Comparison of ENCODE assay signal across 8 cellular contexts in the genomic region with DNA sequence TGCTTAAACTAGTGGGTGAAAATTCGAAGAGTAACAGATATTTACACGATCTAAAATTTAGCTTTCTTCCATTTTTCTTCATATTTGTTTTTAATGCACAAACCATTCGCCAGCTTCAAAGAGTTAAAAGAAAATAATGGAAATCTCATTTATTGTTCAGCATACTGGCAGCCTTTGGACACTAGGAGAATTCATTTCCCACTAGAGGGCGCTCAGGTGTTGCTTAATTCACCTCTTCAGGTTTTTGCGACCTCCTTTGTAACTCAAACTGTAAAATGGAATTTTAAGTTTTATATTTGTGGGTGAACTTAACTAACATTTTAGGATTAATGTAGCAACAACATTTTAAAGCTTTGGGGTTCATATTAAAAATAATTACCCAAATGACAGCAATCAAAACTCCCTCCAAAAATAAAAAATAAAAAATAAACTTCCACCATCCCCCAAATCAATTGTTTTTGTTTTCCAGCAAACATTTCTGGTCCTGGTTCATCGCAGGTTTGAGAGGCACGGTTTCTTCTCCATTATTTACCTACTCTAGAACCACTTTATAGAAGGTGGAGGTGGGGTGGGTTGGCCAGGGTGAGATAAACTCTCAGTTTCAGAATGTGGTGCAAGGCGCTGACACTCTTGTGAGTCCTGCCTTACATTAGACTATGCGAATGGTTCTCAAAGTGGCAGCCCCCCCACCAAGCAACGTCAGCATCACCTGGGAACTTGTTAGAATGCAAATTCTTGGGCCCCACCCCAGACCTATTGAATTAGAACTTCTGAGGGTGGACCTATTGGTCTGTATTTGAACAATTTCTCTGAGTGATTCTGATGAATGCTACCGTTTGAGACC. TPM values are rescaled to one million over a fixed set of nuclear protein-coding genes. Genes with fewer than 3 reads are reported as not detected.
DNase-seq lines count a peak whose midpoint lies in the region; ATAC-seq and TF ChIP-seq lines count a peak whose summit lies in the region.

No MANE protein-coding gene starts in this region.

- H3K9me3 ChIP-seq in left ventricle myocardium inferior (replicated peaks) (no peaks in the 10 kb centered on the region), gastrocnemius medialis (no peaks in the 10 kb centered on the region)

- TF ChIP-seq POLR2A in gastrocnemius medialis (IDR thresholded peaks at IDR 0.05) = no peak

- H3K27ac ChIP-seq in left ventricle myocardium inferior (replicated peaks) = no peak overlapping the region
- H3K27ac ChIP-seq in gastrocnemius medialis = no peak overlapping the region

- H3K36me3 ChIP-seq in left ventricle myocardium inferior (no peaks in the 10 kb centered on the region), gastrocnemius medialis (no peaks in the 10 kb centered on the region)

- intact Hi-C loops in left ventricle myocardium inferior (cut with micrococcal nuclease) = loop anchor here (5.0 to 10.0 kb wide), 2 partner anchors 296 to 1799 kb away; no protein-coding TSS in a partner anchor
- intact Hi-C loops in gastrocnemius medialis (cut with DNase I; ENCODE audit: low total_unique reads) = loop anchor here (2.0 to 5.0 kb wide), 3 partner anchors 242 to 414 kb away; no protein-coding TSS in a partner anchor

- H3K4me1 ChIP-seq in left ventricle myocardium inferior (no peaks in the 10 kb centered on the region), gastrocnemius medialis (no peaks in the 10 kb centered on the region)

- ATAC-seq in GM18502 (IDR thresholded peaks at IDR 0.05; ENCODE audit: poor library complexity, unreplicated experiment) (peak; percentile 74), gastrocnemius medialis (no peak), GM21360 (IDR thresholded peaks at IDR 0.05; ENCODE audit: unreplicated experiment) (no peak)

- in situ Hi-C loops in gastrocnemius medialis (cut with MboI; ENCODE audit: low sequenced_read_pairs in 4 of 4) = loop anchor here (10.0 to 25.0 kb wide), 4 partner anchors 296 to 1794 kb away; no protein-coding TSS in a partner anchor

- H3K27me3 ChIP-seq in left ventricle myocardium inferior (ENCODE audit: low read depth) (peaks cover 5% of the 10 kb centered on the region), gastrocnemius medialis (no peaks in the 10 kb centered on the region)

- DNase-seq in AML-193 (lab: John Stamatoyannopoulos, UW) (peak; percentile 22 to 53), HPDE6-E6E7 (ENCODE audit: extremely low spot score) (peak; percentile 27), NOMO-1 treated with DMSO at 0.1 percent for 48 hours (lab: John Stamatoyannopoulos, UW; ENCODE audit: unreplicated experiment) (peak; percentile 40), left ventricle myocardium inferior (no peak), gastrocnemius medialis (no peak)
- peak; percentile 29 for DNase-seq in activated naive CD4-positive, alpha-beta T cell treated with anti-CD3 and anti-CD28 coated beads, Interleukin-2, amount 50 U/mL, for 16 hours

- no peak overlapping the region for H3K4me3 ChIP-seq in left ventricle myocardium inferior
- no peak overlapping the region for H3K4me3 ChIP-seq in gastrocnemius medialis

- TF ChIP-seq CTCF in left ventricle myocardium inferior (IDR thresholded peaks at IDR 0.05; ENCODE audit: borderline replicate concordance) = peak; percentile 84
- TF ChIP-seq CTCF in gastrocnemius medialis (IDR thresholded peaks at IDR 0.05 in 4 of 5, conservative IDR thresholded peaks at IDR 0.05 in 1 of 5) = peak; percentile 42 to 80 (median 46)

RNA-seq across cellular contexts. Expression of a gene that starts 24.7 kb away (rescaled TPM):
- total RNA-seq in left ventricle myocardium inferior (27.4 TPM), gastrocnemius medialis (10 to 100 TPM; 14.1 to 26.0 (median 20.5) TPM)

Comparison
In these comparisons a context has a peak if more than half of its experiments do, and no peak if none do; other contexts are left out.
1. DNase-seq: peak in AML-193 (2 of 2), HPDE6-E6E7 (single experiment), NOMO-1 treated with DMSO at 0.1 percent for 48 hours (single experiment) and activated naive CD4-positive, alpha-beta T cell treated with anti-CD3 and anti-CD28 coated beads, Interleukin-2, amount 50 U/mL, for 16 hours (single experiment); none in left ventricle myocardium inferior (single experiment) and gastrocnemius medialis (0 of 2).